In genomic region chr10:63323930-63324854, GRCh38 we compare ENCODE assay signal across 1 cellular context.
TF ChIP-seq lines count a peak whose summit lies in the region.

No MANE protein-coding gene starts in this region.

TF ChIP-seq in K562, 482 proteins besides CTCF, POLR2A, EP300 and RAD21 (continued from another document and continues in another):
- TF ChIP-seq SMARCE1 (IDR thresholded peaks at IDR 0.05) (peak; percentile 69; the same call in 1 of the 2 replicates), RERE (CRISPR knock-in tag; IDR thresholded peaks at IDR 0.05; ENCODE audit: borderline replicate concordance) (no peak), ZNF175 (CRISPR knock-in tag; IDR thresholded peaks at IDR 0.05; ENCODE audit: low read depth) (no peak), MYNN (IDR thresholded peaks at IDR 0.05) (no peak), MYNN (CRISPR knock-in tag; IDR thresholded peaks at IDR 0.05) (no peak), TRIM24 (IDR thresholded peaks at IDR 0.05) (peak; percentile 57 to 76; a peak in 2 of 4 replicates), MAFF (IDR thresholded peaks at IDR 0.05; ENCODE audit: low read length) (peak; percentile 4; the same call in 1 of the 2 replicates), NFRKB (IDR thresholded peaks at IDR 0.05; ENCODE audit: low read depth) (no peak), JUND (IDR thresholded peaks at IDR 0.05; ENCODE audit: borderline replicate concordance, low read depth, low read length) (peak; percentile 8; the same call in 1 of the 2 replicates), JUND (tag; IDR thresholded peaks at IDR 0.05; ENCODE audit: borderline replicate concordance, low read depth, low read length) (no peak), ELF2 (CRISPR knock-in tag; IDR thresholded peaks at IDR 0.05) (no peak), NR1H2 (CRISPR knock-in tag; IDR thresholded peaks at IDR 0.05) (no peak), ZNF384 (IDR thresholded peaks at IDR 0.05; ENCODE audit: low read depth, low read length) (peak; percentile 89), FOSL1 (tag; conservative IDR thresholded peaks at IDR 0.05) (peak; percentile 38), LCOR (CRISPR knock-in tag; IDR thresholded peaks at IDR 0.05) (no peak), ZBTB17 (CRISPR knock-in tag; IDR thresholded peaks at IDR 0.05) (no peak), REST (CRISPR knock-in tag; IDR thresholded peaks at IDR 0.05; ENCODE audit: low read depth) (no peak), MLLT1 (IDR thresholded peaks at IDR 0.05) (no peak), SOX6 (IDR thresholded peaks at IDR 0.05) (no peak), NR2C2 (CRISPR knock-in tag; IDR thresholded peaks at IDR 0.05) (no peak), NR2C2 (tag; IDR thresholded peaks at IDR 0.05) (no peak), NCOA1 (IDR thresholded peaks at IDR 0.05; ENCODE audit: low read depth) (no peak), ARID2 (IDR thresholded peaks at IDR 0.05) (no peak), THAP7 (CRISPR knock-in tag; IDR thresholded peaks at IDR 0.05) (no peak), TEAD4 (IDR thresholded peaks at IDR 0.05; ENCODE audit: low read length) (peak; percentile 64; the same call in 1 of the 2 replicates), TEAD4 (CRISPR knock-in tag; IDR thresholded peaks at IDR 0.05; ENCODE audit: borderline replicate concordance) (no peak), ZKSCAN8 (CRISPR knock-in tag; IDR thresholded peaks at IDR 0.05) (no peak), CXXC5 (CRISPR knock-in tag; IDR thresholded peaks at IDR 0.05) (peak; percentile 15; the same call in 1 of the 2 replicates), SP2 (IDR thresholded peaks at IDR 0.05; ENCODE audit: extremely low read depth, low read depth, low read length, poor library complexity, severe bottlenecking) (no peak), GABPB1 (CRISPR knock-in tag; IDR thresholded peaks at IDR 0.05) (no peak), CBX3 (IDR thresholded peaks at IDR 0.05; ENCODE audit: borderline replicate concordance in 1 of 2, low read length in 2 of 2) (no peak), TRIM25 (IDR thresholded peaks at IDR 0.05; ENCODE audit: borderline replicate concordance) (no peak), TAF7 (tag; IDR thresholded peaks at IDR 0.05) (no peak), ZNF140 (CRISPR knock-in tag; IDR thresholded peaks at IDR 0.05) (no peak), ETV5 (CRISPR knock-in tag; IDR thresholded peaks at IDR 0.05; ENCODE audit: low read depth) (no peak), SREBF2 (CRISPR knock-in tag; IDR thresholded peaks at IDR 0.05) (no peak), FOXK2 (conservative IDR thresholded peaks at IDR 0.05 in 1 of 2, IDR thresholded peaks at IDR 0.05 in 1 of 2; ENCODE audit: low read depth in 2 of 2) (no peak), ZNF224 (CRISPR knock-in tag; IDR thresholded peaks at IDR 0.05) (no peak), TAL1 (IDR thresholded peaks at IDR 0.05) (peak; percentile 79), ZNF696 (CRISPR knock-in tag; conservative IDR thresholded peaks at IDR 0.05) (no peak), RBM39 (optimal IDR thresholded peaks at IDR 0.05; ENCODE audit: low read depth, low read length) (no peak), NCOA2 (IDR thresholded peaks at IDR 0.05; ENCODE audit: partially characterized antibody in 2 of 2) (peak in 1 of 2 experiments; percentile 4), ZNF398 (CRISPR knock-in tag; IDR thresholded peaks at IDR 0.05) (no peak), KDM1A (IDR thresholded peaks at IDR 0.05) (peak; percentile 30 to 43; a peak in 2 of 4 replicates), GATAD2B (IDR thresholded peaks at IDR 0.05; ENCODE audit: borderline replicate concordance) (peak; percentile 57; the same call in 1 of the 2 replicates), CBFB (CRISPR knock-in tag; IDR thresholded peaks at IDR 0.05) (no peak), CC2D1A (IDR thresholded peaks at IDR 0.05) (peak; percentile 37; the same call in 1 of the 2 replicates), DEAF1 (CRISPR knock-in tag; IDR thresholded peaks at IDR 0.05) (no peak), TFAM (CRISPR knock-in tag; conservative IDR thresholded peaks at IDR 0.05) (no peak), MAFG (tag; conservative IDR thresholded peaks at IDR 0.05) (peak; percentile 54), NFE2 (IDR thresholded peaks at IDR 0.05; ENCODE audit: low read depth) (peak; percentile 55; the same call in 1 of the 2 replicates), E2F6 (IDR thresholded peaks at IDR 0.05; ENCODE audit: borderline replicate concordance in 1 of 2, extremely low read depth in 1 of 2, insufficient read depth in 1 of 2, insufficient read length in 1 of 2, low read depth in 1 of 2, low read length in 1 of 2, poor library complexity in 1 of 2, severe bottlenecking in 1 of 2) (no peak), ZNF184 (CRISPR knock-in tag; IDR thresholded peaks at IDR 0.05) (no peak), RCOR1 (IDR thresholded peaks at IDR 0.05; ENCODE audit: borderline replicate concordance in 1 of 2, low read depth in 2 of 2, low read length in 2 of 2) (0 out of 4 replicates have a peak, but pooled peaks of 1 of the 2 experiments have one; percentile 28), ELF1 (tag; IDR thresholded peaks at IDR 0.05) (no peak), CCNT2 (IDR thresholded peaks at IDR 0.05; ENCODE audit: borderline replicate concordance, extremely low read depth, insufficient read length, low read depth, low read length) (no peak), C11orf30 (IDR thresholded peaks at IDR 0.05; ENCODE audit: low read depth) (peak; percentile 38; the same call in 1 of the 2 replicates), NCOR1 (IDR thresholded peaks at IDR 0.05) (peak; percentile 80)
